1 cellular context compared by ENCODE assay signal in the genomic region with DNA sequence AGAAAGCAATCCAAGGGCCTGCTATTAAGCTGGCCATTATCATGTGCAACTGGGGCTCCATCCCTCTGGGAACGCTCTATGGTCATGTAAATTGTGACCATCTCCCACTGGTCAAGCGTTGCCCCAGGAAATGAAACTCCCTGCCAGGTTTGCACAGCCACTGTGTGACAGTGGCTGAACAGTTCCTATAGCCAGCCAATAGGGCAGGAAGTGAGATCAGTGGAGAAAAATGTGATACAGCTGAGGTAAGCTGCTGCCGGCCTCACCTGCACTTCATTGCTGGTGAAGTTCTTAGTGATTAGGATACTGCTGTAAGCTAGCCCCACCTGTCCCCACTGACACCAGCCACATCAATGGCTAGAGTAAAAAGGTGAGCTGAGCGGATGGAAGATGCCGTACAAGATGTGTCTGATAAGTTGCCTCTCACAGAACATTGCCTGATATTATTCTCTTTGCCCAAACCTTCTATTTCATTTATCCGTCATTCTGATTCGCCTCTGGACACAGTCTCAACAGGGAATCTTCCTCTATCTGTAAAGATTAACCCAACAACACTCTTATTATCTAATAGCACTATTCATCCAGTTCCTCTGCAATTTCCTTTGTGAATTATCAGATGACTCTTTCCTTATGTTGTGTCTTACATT.
TF ChIP-seq lines count a peak whose summit lies in the region.

No MANE protein-coding gene starts in this region.

TF ChIP-seq in GM23338, 12 proteins besides CTCF, POLR2A, EP300 and RAD21 (continued from another document):
- TF ChIP-seq REST (IDR thresholded peaks at IDR 0.05; ENCODE audit: unreplicated experiment) = no peak
- no peak for TF ChIP-seq JUNB (IDR thresholded peaks at IDR 0.05; ENCODE audit: unreplicated experiment)
- peak; percentile 67; the same call in 1 of the 2 replicates for TF ChIP-seq NANOG (IDR thresholded peaks at IDR 0.05; ENCODE audit: borderline replicate concordance)
- TF ChIP-seq POLR2AphosphoS5 (IDR thresholded peaks at IDR 0.05; ENCODE audit: low read depth) = no peak
